ENCODE assay signal across 8 cellular contexts in genomic region chr2:36357506-36358316, GRCh38. TPM values are rescaled to one million over a fixed set of nuclear protein-coding genes. Genes with fewer than 3 reads are reported as not detected.
DNase-seq lines count a peak whose midpoint lies in the region; ATAC-seq and TF ChIP-seq lines count a peak whose summit lies in the region.

No MANE protein-coding gene starts in this region.

- peak; percentile 42 for DNase-seq in GM13977 (ENCODE audit: low spot score)
- peak; percentile 41 for DNase-seq in SK-N-SH
- DNase-seq in choroid plexus epithelial cell (ENCODE audit: low read depth): peak; percentile 91
- peak; percentile 37 to 68 for DNase-seq in left lung
- peak; percentile 6 for DNase-seq in stimulated activated CD8-positive, alpha-beta memory T cell treated with anti-CD3 and anti-CD28 coated beads, Interleukin-12 subunit alpha, Interleukin-12 subunit beta, amount 100 ng/mL, for 4 hours (ENCODE audit: low read depth)

- peaks cover 97% of the 10 kb centered on the region for H3K79me2 ChIP-seq in SK-N-SH (ENCODE audit: insufficient read depth)

- peaks cover 60% of the 10 kb centered on the region for H4K20me1 ChIP-seq in SK-N-SH (ENCODE audit: insufficient read depth)

- H3K9me3 ChIP-seq in SK-N-SH: no peaks in the 10 kb centered on the region
- no peaks in the 10 kb centered on the region for H3K9me3 ChIP-seq in left lung

- TF ChIP-seq CTCF in 22Rv1 (IDR thresholded peaks at IDR 0.05) (peak; percentile 46), GM13977 (IDR thresholded peaks at IDR 0.05; ENCODE audit: extremely low read depth, insufficient read depth, missing control alignments) (peak; percentile 22), SK-N-SH (IDR thresholded peaks at IDR 0.05) (peak; percentile 67), choroid plexus epithelial cell (conservative IDR thresholded peaks at IDR 0.05; ENCODE audit: low read depth, low read length) (peak; percentile 74), left lung (IDR thresholded peaks at IDR 0.05) (peak in 1 of 2 donors; percentile 42)

- H2AFZ ChIP-seq in SK-N-SH (ENCODE audit: low read depth): no peak overlapping the region

- peaks cover 0 to 22% of the 10 kb centered on the region in 2 experiments for H3K36me3 ChIP-seq in SK-N-SH (replicated peaks in 1 of 2; ENCODE audit: control insufficient read depth in 1 of 2, insufficient read depth in 2 of 2, low read length in 1 of 2)
- H3K36me3 ChIP-seq in left lung: no peaks in the 10 kb centered on the region

- no peak for TF ChIP-seq EP300 in SK-N-SH (IDR thresholded peaks at IDR 0.05; ENCODE audit: borderline replicate concordance in 1 of 2, low read depth in 1 of 2, low read length in 1 of 2)

- POLR2A ChIA-PET in SK-N-SH (lab: Yijun Ruan, JAX): no interaction called here

- H3K4me2 ChIP-seq in SK-N-SH: peak overlapping the region; percentile 84

- no peak for TF ChIP-seq RAD21 in SK-N-SH (IDR thresholded peaks at IDR 0.05; ENCODE audit: low read length)

- under 1% methylated on average over 20 of the region's 24 CpGs for WGBS in SK-N-SH (ENCODE audit: low lambda C conversion rate)

- CTCF ChIA-PET in SK-N-SH (lab: Yijun Ruan, JAX): interaction anchor here (0.6 to 3.2 kb wide), 4 partner anchors 10 to 427 kb away, joined by 3 to 8 read pairs (median 4); no protein-coding TSS in a partner anchor

- no peaks in the 10 kb centered on the region for H3K9me2 ChIP-seq in SK-N-SH

- H3K27me3 ChIP-seq in SK-N-SH (ENCODE audit: insufficient read depth) (no peaks in the 10 kb centered on the region), left lung (peaks cover 0 to 53% of the 10 kb centered on the region in 2 donors)

- peak overlapping the region; percentile 94 for H3K9ac ChIP-seq in SK-N-SH

- peak overlapping the region; percentile 80 to 91 for H3K4me3 ChIP-seq in SK-N-SH (ENCODE audit: low read depth in 2 of 2, low read length in 1 of 2)
- peak overlapping the region; percentile 88 for H3K4me3 ChIP-seq in choroid plexus epithelial cell (ENCODE audit: low read depth, low read length)
- H3K4me3 ChIP-seq in left lung: peak overlapping the region; percentile 71 to 73

- in situ Hi-C loops in GM13977 (cut with MboI; ENCODE audit: low pct_unique_long_range_greater_than_20kb, low sequenced_read_pairs, unreplicated experiment): loop anchor here (25.0 kb wide), 1 partner anchor 305 kb away; no protein-coding TSS in a partner anchor

- ATAC-seq in HG03060 (IDR thresholded peaks at IDR 0.05; ENCODE audit: low read depth, unreplicated experiment) (peak; percentile 29), left lung (peak; percentile 39), HG03439 (IDR thresholded peaks at IDR 0.05; ENCODE audit: unreplicated experiment) (no peak)

- intact Hi-C loops in left lung (cut with DNase I): loop anchor here in 1 of 2 donors (10.0 kb wide), 1 partner anchor 127 kb away; no protein-coding TSS in a partner anchor

- peaks cover 47% of the 10 kb centered on the region for H3F3A ChIP-seq in SK-N-SH (replicated peaks; ENCODE audit: insufficient read depth)

- H3K4me1 ChIP-seq in SK-N-SH (ENCODE audit: control insufficient read depth in 1 of 2, insufficient read depth in 2 of 2, low read depth in 1 of 2, low read length in 1 of 2) (peaks cover 2 to 34% of the 10 kb centered on the region in 2 experiments), left lung (peaks cover 5 to 85% of the 10 kb centered on the region in 2 donors)

- H3K27ac ChIP-seq in 22Rv1 (no peak overlapping the region), SK-N-SH (ENCODE audit: low read depth in 2 of 2, low read length in 1 of 2) (peak overlapping the region; percentile 72 to 96), left lung (peak overlapping the region; percentile 79 to 81)

TF ChIP-seq in SK-N-SH, 30 proteins besides CTCF, POLR2A, EP300 and RAD21 (continues in another document):
- 0 out of 2 replicates have a peak, but pooled peaks have one; percentile 18 for TF ChIP-seq TAF1 (IDR thresholded peaks at IDR 0.05; ENCODE audit: borderline replicate concordance, low read depth, low read length)
- TF ChIP-seq RFX5 (IDR thresholded peaks at IDR 0.05; ENCODE audit: low read length): no peak
- peak; percentile 15; the same call in 1 of the 2 replicates for TF ChIP-seq NFIC (IDR thresholded peaks at IDR 0.05; ENCODE audit: borderline replicate concordance)
- no peak for TF ChIP-seq SMC3 (IDR thresholded peaks at IDR 0.05; ENCODE audit: low read depth, low read length)
- no peak for TF ChIP-seq ELF1 (IDR thresholded peaks at IDR 0.05)
- no peak for TF ChIP-seq RXRA (IDR thresholded peaks at IDR 0.05; ENCODE audit: borderline replicate concordance, low read depth)
- TF ChIP-seq SIN3A (IDR thresholded peaks at IDR 0.05; ENCODE audit: borderline replicate concordance, low read depth, low read length): no peak; the same call in 1 of the 2 replicates
- no peak for TF ChIP-seq RCOR1 (IDR thresholded peaks at IDR 0.05; ENCODE audit: low read length)
- no peak for TF ChIP-seq IRF3 (IDR thresholded peaks at IDR 0.05; ENCODE audit: low read depth, low read length)
- TF ChIP-seq, protein P1, sequence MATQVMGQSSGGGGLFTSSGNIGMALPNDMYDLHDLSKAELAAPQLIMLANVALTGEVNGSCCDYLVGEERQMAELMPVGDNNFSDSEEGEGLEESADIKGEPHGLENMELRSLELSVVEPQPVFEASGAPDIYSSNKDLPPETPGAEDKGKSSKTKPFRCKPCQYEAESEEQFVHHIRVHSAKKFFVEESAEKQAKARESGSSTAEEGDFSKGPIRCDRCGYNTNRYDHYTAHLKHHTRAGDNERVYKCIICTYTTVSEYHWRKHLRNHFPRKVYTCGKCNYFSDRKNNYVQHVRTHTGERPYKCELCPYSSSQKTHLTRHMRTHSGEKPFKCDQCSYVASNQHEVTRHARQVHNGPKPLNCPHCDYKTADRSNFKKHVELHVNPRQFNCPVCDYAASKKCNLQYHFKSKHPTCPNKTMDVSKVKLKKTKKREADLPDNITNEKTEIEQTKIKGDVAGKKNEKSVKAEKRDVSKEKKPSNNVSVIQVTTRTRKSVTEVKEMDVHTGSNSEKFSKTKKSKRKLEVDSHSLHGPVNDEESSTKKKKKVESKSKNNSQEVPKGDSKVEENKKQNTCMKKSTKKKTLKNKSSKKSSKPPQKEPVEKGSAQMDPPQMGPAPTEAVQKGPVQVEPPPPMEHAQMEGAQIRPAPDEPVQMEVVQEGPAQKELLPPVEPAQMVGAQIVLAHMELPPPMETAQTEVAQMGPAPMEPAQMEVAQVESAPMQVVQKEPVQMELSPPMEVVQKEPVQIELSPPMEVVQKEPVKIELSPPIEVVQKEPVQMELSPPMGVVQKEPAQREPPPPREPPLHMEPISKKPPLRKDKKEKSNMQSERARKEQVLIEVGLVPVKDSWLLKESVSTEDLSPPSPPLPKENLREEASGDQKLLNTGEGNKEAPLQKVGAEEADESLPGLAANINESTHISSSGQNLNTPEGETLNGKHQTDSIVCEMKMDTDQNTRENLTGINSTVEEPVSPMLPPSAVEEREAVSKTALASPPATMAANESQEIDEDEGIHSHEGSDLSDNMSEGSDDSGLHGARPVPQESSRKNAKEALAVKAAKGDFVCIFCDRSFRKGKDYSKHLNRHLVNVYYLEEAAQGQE (IDR thresholded peaks at IDR 0.05; ENCODE audit: low read depth, low read length): no peak
- no peak for TF ChIP-seq EZH2phosphoT487 (IDR thresholded peaks at IDR 0.05; ENCODE audit: borderline replicate concordance, low read depth)
- TF ChIP-seq TEAD4 (IDR thresholded peaks at IDR 0.05; ENCODE audit: borderline replicate concordance, insufficient read depth): no peak
- TF ChIP-seq YY1 (IDR thresholded peaks at IDR 0.05; ENCODE audit: low read depth): 0 out of 2 replicates have a peak, but pooled peaks have one; percentile 12
- TF ChIP-seq TCF12 (IDR thresholded peaks at IDR 0.05): no peak; the same call in 1 of the 2 replicates
- TF ChIP-seq FOXM1 (IDR thresholded peaks at IDR 0.05; ENCODE audit: low read depth): no peak
- TF ChIP-seq, protein P2, sequence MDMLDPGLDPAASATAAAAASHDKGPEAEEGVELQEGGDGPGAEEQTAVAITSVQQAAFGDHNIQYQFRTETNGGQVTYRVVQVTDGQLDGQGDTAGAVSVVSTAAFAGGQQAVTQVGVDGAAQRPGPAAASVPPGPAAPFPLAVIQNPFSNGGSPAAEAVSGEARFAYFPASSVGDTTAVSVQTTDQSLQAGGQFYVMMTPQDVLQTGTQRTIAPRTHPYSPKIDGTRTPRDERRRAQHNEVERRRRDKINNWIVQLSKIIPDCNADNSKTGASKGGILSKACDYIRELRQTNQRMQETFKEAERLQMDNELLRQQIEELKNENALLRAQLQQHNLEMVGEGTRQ (IDR thresholded peaks at IDR 0.05; ENCODE audit: borderline replicate concordance, low read depth, low read length): no peak
- no peak; the same call in 1 of the 2 replicates for TF ChIP-seq MXI1 (IDR thresholded peaks at IDR 0.05; ENCODE audit: low read depth, low read length)
- TF ChIP-seq CHD2 (IDR thresholded peaks at IDR 0.05; ENCODE audit: low read length, partially characterized antibody): no peak
- TF ChIP-seq POLR2AphosphoS5 (IDR thresholded peaks at IDR 0.05; ENCODE audit: low read depth, low read length): no peak; the same call in 1 of the 2 replicates
- no peak for TF ChIP-seq FOXJ3 (CRISPR knock-in tag; IDR thresholded peaks at IDR 0.05)
- TF ChIP-seq, protein P3, sequence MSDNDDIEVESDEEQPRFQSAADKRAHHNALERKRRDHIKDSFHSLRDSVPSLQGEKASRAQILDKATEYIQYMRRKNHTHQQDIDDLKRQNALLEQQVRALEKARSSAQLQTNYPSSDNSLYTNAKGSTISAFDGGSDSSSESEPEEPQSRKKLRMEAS (IDR thresholded peaks at IDR 0.05; ENCODE audit: low read depth): peak; percentile 62; the same call in 1 of the 2 replicates

RNA-seq across cellular contexts. Expression of gene CRIM1, which starts 2.1 kb away (rescaled TPM):
- polyA plus RNA-seq in SK-N-SH (2012; rRNA removed): 228 and 244 TPM in 2 replicates
- polyA plus RNA-seq in SK-N-SH (2012; cell fraction: cytosol; rRNA removed): 191 and 233 TPM in 2 replicates
- polyA plus RNA-seq in SK-N-SH (2012; cell fraction: nucleus; rRNA removed): 201 and 239 TPM in 2 replicates
- 10 to 100 TPM; 58.0 to 72.9 TPM for total RNA-seq in left lung

Comparison
In these comparisons a context has a peak if more than half of its experiments do, and no peak if none do; other contexts are left out.
1. DNase-seq: peak in every context shown above with its lines; median percentile 91 in choroid plexus epithelial cell; 52 in left lung; 42 in GM13977; 41 in SK-N-SH; 6 in stimulated activated CD8-positive, alpha-beta memory T cell treated with anti-CD3 and anti-CD28 coated beads, Interleukin-12 subunit alpha, Interleukin-12 subunit beta, amount 100 ng/mL, for 4 hours.